In the genomic region with DNA sequence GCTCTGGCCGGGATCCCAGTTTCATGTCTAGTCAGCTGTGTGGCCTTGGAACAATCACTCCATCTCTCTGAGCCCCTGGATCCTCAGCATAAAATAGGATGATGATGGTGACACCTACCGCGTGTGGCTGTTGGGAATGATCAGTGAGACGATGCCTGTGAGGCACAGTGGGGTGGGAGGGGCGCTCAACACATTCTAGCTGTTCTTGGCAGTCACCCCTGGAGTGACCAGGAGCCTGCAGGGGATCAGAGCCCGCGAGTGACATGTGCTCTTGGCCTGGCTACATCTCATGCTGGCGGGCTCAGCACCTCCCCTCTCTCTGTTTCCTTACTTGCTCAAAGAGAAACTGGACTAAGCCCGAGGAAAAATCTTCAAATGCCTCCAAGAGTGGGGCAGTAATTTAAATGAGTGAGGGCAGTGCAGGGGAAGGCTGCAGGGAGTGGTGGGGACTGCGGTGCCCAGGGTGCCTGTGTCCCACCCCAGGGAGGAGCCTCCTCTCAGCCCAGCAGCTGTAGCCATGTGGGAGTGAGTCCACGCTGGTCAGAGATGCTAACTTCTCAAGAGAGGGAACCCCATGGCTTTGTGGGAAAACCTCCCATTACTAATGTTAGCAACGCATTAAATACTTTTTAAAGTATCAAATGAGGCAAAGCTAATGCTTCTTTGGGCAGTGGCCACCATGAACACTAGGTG, we compare ENCODE assay signal across 1 cellular context.
TF ChIP-seq lines count a peak whose summit lies in the region.

No MANE protein-coding gene starts in this region.

TF ChIP-seq in IMR-90, 13 proteins besides CTCF, POLR2A, EP300 and RAD21:
- TF ChIP-seq FOS (IDR thresholded peaks at IDR 0.05; ENCODE audit: low read depth, low read length) (no peak), ELK1 (IDR thresholded peaks at IDR 0.05; ENCODE audit: borderline replicate concordance, low read depth, low read length) (no peak), SMC3 (IDR thresholded peaks at IDR 0.05; ENCODE audit: low read depth, low read length) (no peak)
